Comparison of ENCODE assay signal across 8 cellular contexts in genomic region chr1:175154595-175155472, GRCh38. TPM values are rescaled to one million over a fixed set of nuclear protein-coding genes. Genes with fewer than 3 reads are reported as not detected.
A peak's percentile ranks its signal among the peaks of the same experiment; 100 is the strongest.
DNase-seq lines count a peak whose midpoint lies in the region; ATAC-seq, FAIRE-seq and TF ChIP-seq lines count a peak whose summit lies in the region.

No MANE protein-coding gene starts in this region.

- H3K36me3 Mint-ChIP-seq in WTC11 = no peaks in the 10 kb centered on the region

- FAIRE-seq in bronchial epithelial cell (lab: Jason Lieb, UNC) = no peak

- H3K27me3 Mint-ChIP-seq in WTC11 (ENCODE audit: low read depth) = peaks cover 19% of the 10 kb centered on the region

- H3K27ac Mint-ChIP-seq in WTC11 = no peak overlapping the region

- peak; percentile 46 for DNase-seq in CMK (ENCODE audit: low read depth)
- DNase-seq in H4 (ENCODE audit: low spot score) = peak; percentile 52
- peak; percentile 31 for DNase-seq in NCI-H2171 (lab: John Stamatoyannopoulos, UW)
- DNase-seq in WTC11 (ENCODE audit: low spot score) = peak; percentile 77
- DNase-seq in bronchial epithelial cell (ENCODE audit: low read depth) = peak; percentile 59
- DNase-seq in left kidney (ENCODE audit: low read depth, low spot score) = peak; percentile 80
- DNase-seq in stimulated activated CD4-positive, alpha-beta T cell treated with anti-CD3 and anti-CD28 coated beads, TNF-alpha, amount 100 ng/mL, for 1 hour (ENCODE audit: low read depth in 3 of 3, low spot score in 1 of 3) = peak; percentile 29 to 68 (median 55)

- TF ChIP-seq CTCF in WTC11 (IDR thresholded peaks at IDR 0.05) (peak; percentile 82), bronchial epithelial cell (IDR thresholded peaks at IDR 0.05; ENCODE audit: insufficient read depth, low read length, severe bottlenecking) (peak; percentile 86)

- peaks cover 19% of the 10 kb centered on the region for H3K4me1 Mint-ChIP-seq in WTC11

- H3K4me3 ChIP-seq in bronchial epithelial cell (ENCODE audit: low read depth, low read length) = no peak overlapping the region

- H3K4me3 Mint-ChIP-seq in WTC11 = no peak overlapping the region

- H3K36me3 ChIP-seq in bronchial epithelial cell (ENCODE audit: control insufficient read depth, insufficient read depth, low read length) = no peaks in the 10 kb centered on the region

- CTCF ChIA-PET in WTC11 (lab: Charles Lee) = interaction anchor here (0.6 to 4.0 kb wide), 45 partner anchors 9 to 602 kb away, joined by 3 to 92 read pairs (median 4); partner anchors contain the start of genes CACYBP, KIAA0040 and MRPS14

- H3K27me3 ChIP-seq in bronchial epithelial cell (ENCODE audit: control insufficient read depth, insufficient read depth, low read length) = peaks cover 4% of the 10 kb centered on the region

- ATAC-seq in WTC11 (peak; percentile 28), GM21447 (IDR thresholded peaks at IDR 0.05; ENCODE audit: unreplicated experiment) (no peak)

- H3K9me3 Mint-ChIP-seq in WTC11 = no peaks in the 10 kb centered on the region

- POLR2A ChIA-PET in WTC11 (lab: Charles Lee) = no interaction called here

TF ChIP-seq in WTC11, 78 proteins besides CTCF, POLR2A, EP300 and RAD21:
- no peak for TF ChIP-seq MYBL2 (CRISPR knock-in tag; IDR thresholded peaks at IDR 0.05)
- TF ChIP-seq CREB1 (CRISPR knock-in tag; IDR thresholded peaks at IDR 0.05) = no peak
- TF ChIP-seq ETV6 (CRISPR knock-in tag; IDR thresholded peaks at IDR 0.05) = no peak
- TF ChIP-seq ZNF232 (CRISPR knock-in tag; IDR thresholded peaks at IDR 0.05) = no peak
- TF ChIP-seq GRHL2 (CRISPR knock-in tag; IDR thresholded peaks at IDR 0.05; ENCODE audit: insufficient replicate concordance, severe bottlenecking) = no peak
- no peak for TF ChIP-seq SMAD3 (CRISPR knock-in tag; IDR thresholded peaks at IDR 0.05; ENCODE audit: borderline replicate concordance)
- no peak for TF ChIP-seq ZNF396 (CRISPR knock-in tag; IDR thresholded peaks at IDR 0.05; ENCODE audit: borderline replicate concordance)
- no peak for TF ChIP-seq FOXP1 (CRISPR knock-in tag; IDR thresholded peaks at IDR 0.05; ENCODE audit: borderline replicate concordance)
- TF ChIP-seq CBFB (CRISPR knock-in tag; IDR thresholded peaks at IDR 0.05; ENCODE audit: low read depth) = no peak
- TF ChIP-seq TCF7 (CRISPR knock-in tag; IDR thresholded peaks at IDR 0.05; ENCODE audit: low read depth) = no peak
- no peak for TF ChIP-seq PRRX2 (CRISPR knock-in tag; IDR thresholded peaks at IDR 0.05)
- no peak for TF ChIP-seq SMAD4 (CRISPR knock-in tag; IDR thresholded peaks at IDR 0.05)
- TF ChIP-seq GABPB1 (CRISPR knock-in tag; IDR thresholded peaks at IDR 0.05) = no peak
- no peak for TF ChIP-seq ATF2 (CRISPR knock-in tag; IDR thresholded peaks at IDR 0.05; ENCODE audit: borderline replicate concordance, low read depth)
- TF ChIP-seq RORB (CRISPR knock-in tag; IDR thresholded peaks at IDR 0.05) = no peak
- no peak for TF ChIP-seq PREB (CRISPR knock-in tag; IDR thresholded peaks at IDR 0.05; ENCODE audit: borderline replicate concordance)

RNA-seq across cellular contexts. Expression of gene KIAA0040, which starts 37.7 kb away (rescaled TPM):
- 2.3 and 5.8 TPM in 2 replicates for total RNA-seq in H4 (2014; rRNA removed; shearing (Covaris generic))
- total RNA-seq in WTC11 (2021) = 8.8 to 15.0 TPM (median 11.9 TPM) in 3 replicates
- total RNA-seq in bronchial epithelial cell = 2.7 and 3.9 TPM in 2 replicates
